In genomic region chr10:24953350-24954074, GRCh38 we compare ENCODE assay signal across 10 cellular contexts. TPM values are rescaled to one million over a fixed set of nuclear protein-coding genes. Genes with fewer than 3 reads are reported as not detected.
DNase-seq lines count a peak whose midpoint lies in the region; ATAC-seq, FAIRE-seq and TF ChIP-seq lines count a peak whose summit lies in the region.
"Had no signal": no experiment of that assay in that cellular context is flagged by ENCODE, and none has a peak within 500 bp of the region (broad histone marks: within the 10 kb centered on the region; RNA-seq: fewer than 3 reads in every experiment).

No MANE protein-coding gene starts in this region.

- FAIRE-seq in keratinocyte (lab: Jason Lieb, UNC), result peak; percentile 55
- FAIRE-seq: D721Med had no signal

- no peaks in the 10 kb centered on the region for H3K79me2 ChIP-seq in keratinocyte (ENCODE audit: control insufficient read depth, insufficient read depth, low read length)

- no peaks in the 10 kb centered on the region for H3K9me1 ChIP-seq in keratinocyte (ENCODE audit: control insufficient read depth, extremely low read depth, insufficient read depth, low read length)

- H3K36me3 ChIP-seq in brain microvascular endothelial cell (replicated peaks), result no peaks in the 10 kb centered on the region
- H3K36me3 ChIP-seq in keratinocyte (ENCODE audit: control insufficient read depth in 2 of 2, extremely low read depth in 1 of 2, insufficient read depth in 2 of 2, low read length in 2 of 2), result no peaks in the 10 kb centered on the region
- no peaks in the 10 kb centered on the region for H3K36me3 ChIP-seq in thyroid gland
- no peaks in the 10 kb centered on the region for H3K36me3 ChIP-seq in SJCRH30

- H3K4me1 ChIP-seq in keratinocyte (ENCODE audit: control insufficient read depth, extremely low read depth, insufficient read depth, low read length) (peaks cover 16% of the 10 kb centered on the region), thyroid gland (peaks cover 7 to 15% of the 10 kb centered on the region in 2 donors), SJCRH30 (no peaks in the 10 kb centered on the region)

- in situ Hi-C loops in brain microvascular endothelial cell (cut with HindIII; ENCODE audit: low pct_ligation_motif_present, low sequenced_read_pairs), result no loop called here

- H3K9ac ChIP-seq in keratinocyte (ENCODE audit: control insufficient read depth, extremely low read depth, insufficient read depth, low read length), result peak overlapping the region; percentile 73

- peak overlapping the region; percentile 63 for H3K4me2 ChIP-seq in keratinocyte (ENCODE audit: control insufficient read depth, extremely low read depth, insufficient read depth, low read depth, low read length)

- H3K4me3 Mint-ChIP-seq in T-helper 2 cell treated with Interferon-gamma antibody and Interleukin-4, amounts not matched to agents 5 μg/mL and 100 μg/mL, for 36 hours, result peak overlapping the region; percentile 75

- H3K27me3 ChIP-seq in brain microvascular endothelial cell (replicated peaks) (no peaks in the 10 kb centered on the region), keratinocyte (ENCODE audit: control insufficient read depth, extremely low read depth, insufficient read depth, low read length) (no peaks in the 10 kb centered on the region), thyroid gland (no peaks in the 10 kb centered on the region), SJCRH30 (no peaks in the 10 kb centered on the region)

- no peaks in the 10 kb centered on the region for H4K20me1 ChIP-seq in keratinocyte (ENCODE audit: control insufficient read depth, extremely low read depth, insufficient read depth, low read length)

- peak overlapping the region; percentile 57 for H3K4me3 ChIP-seq in brain microvascular endothelial cell (ENCODE audit: low read depth, low read length)
- peak overlapping the region in 1 of 3 experiments; percentile 29 for H3K4me3 ChIP-seq in keratinocyte (ENCODE audit: control insufficient read depth in 2 of 3, extremely low read depth in 1 of 3, insufficient read depth in 2 of 3, low read depth in 1 of 3, low read length in 3 of 3)
- H3K4me3 ChIP-seq in thyroid gland (replicated peaks in 1 of 3), result peak overlapping the region in 1 of 3 donors; percentile 63
- no peak overlapping the region for H3K4me3 ChIP-seq in SJCRH30

- H3K36me3 Mint-ChIP-seq in T-helper 2 cell treated with Interferon-gamma antibody and Interleukin-4, amounts not matched to agents 5 μg/mL and 100 μg/mL, for 36 hours (ENCODE audit: low read depth), result no peaks in the 10 kb centered on the region

- dilution Hi-C loops in keratinocyte (cut with MboI; ENCODE audit: extremely low pct_ligation_motif_present, low sequenced_read_pairs), result no loop called here

- peaks cover 12% of the 10 kb centered on the region for H3K4me1 Mint-ChIP-seq in T-helper 2 cell treated with Interferon-gamma antibody and Interleukin-4, amounts not matched to agents 5 μg/mL and 100 μg/mL, for 36 hours (ENCODE audit: low read depth)

- no peak for TF ChIP-seq POLR2A in thyroid gland (IDR thresholded peaks at IDR 0.05)

- intact Hi-C loops in thyroid gland (cut with DNase I), result no loop called here

- TF ChIP-seq CTCF in brain microvascular endothelial cell (IDR thresholded peaks at IDR 0.05; ENCODE audit: low read depth, low read length, missing control alignments), result no peak
- TF ChIP-seq CTCF in keratinocyte (optimal IDR thresholded peaks at IDR 0.05 in 1 of 3, IDR thresholded peaks at IDR 0.05 in 1 of 3, conservative IDR thresholded peaks at IDR 0.05 in 1 of 3; ENCODE audit: extremely low read depth in 1 of 3, insufficient read depth in 2 of 3, low read length in 3 of 3), result no peak
- no peak for TF ChIP-seq CTCF in thyroid gland (IDR thresholded peaks at IDR 0.05)

- no peaks in the 10 kb centered on the region for H3K9me3 Mint-ChIP-seq in T-helper 2 cell treated with Interferon-gamma antibody and Interleukin-4, amounts not matched to agents 5 μg/mL and 100 μg/mL, for 36 hours

- H3K27me3 Mint-ChIP-seq in T-helper 2 cell treated with Interferon-gamma antibody and Interleukin-4, amounts not matched to agents 5 μg/mL and 100 μg/mL, for 36 hours (ENCODE audit: low read depth), result peaks cover 10% of the 10 kb centered on the region

- ATAC-seq in HG03108 (IDR thresholded peaks at IDR 0.05; ENCODE audit: unreplicated experiment) (no peak), GM21390 (IDR thresholded peaks at IDR 0.05; ENCODE audit: unreplicated experiment) (no peak)

- H3K27ac Mint-ChIP-seq in T-helper 2 cell treated with Interferon-gamma antibody and Interleukin-4, amounts not matched to agents 5 μg/mL and 100 μg/mL, for 36 hours, result peak overlapping the region; percentile 62

- H3K9me3 ChIP-seq in keratinocyte (ENCODE audit: control insufficient read depth, low read depth, low read length) (no peaks in the 10 kb centered on the region), thyroid gland (no peaks in the 10 kb centered on the region), SJCRH30 (replicated peaks) (no peaks in the 10 kb centered on the region)

- H3K27ac ChIP-seq in brain microvascular endothelial cell (no peak overlapping the region), keratinocyte (ENCODE audit: control insufficient read depth, insufficient read depth, low read length) (peak overlapping the region; percentile 32), thyroid gland (peak overlapping the region in 2 of 3 donors; percentile 64 to 78), SJCRH30 (no peak overlapping the region)

- DNase-seq in T-helper 2 cell treated with Interferon-gamma antibody and Interleukin-4, amounts not matched to agents 5 μg/mL and 100 μg/mL, for 36 hours (ENCODE audit: low spot score), result no peak
- DNase-seq in T-helper 2 cell (no peak), brain microvascular endothelial cell (no peak), keratinocyte (ENCODE audit: low read depth, low spot score) (no peak), thyroid gland (no peak), SJCRH30 (no peak)
- DNase-seq: NCI-H187 treated with DMSO at 0.1 percent for 48 hours had no signal

- H2AFZ ChIP-seq in keratinocyte (ENCODE audit: control insufficient read depth, low read length), result peak overlapping the region; percentile 70

- WGBS in thyroid gland, 2 donors, result 67 to 73% methylated on average over 17 of the region's 17 CpGs

RNA-seq across cellular contexts. Expression of gene PRTFDC1, which starts 1.1 kb away (rescaled TPM):
- 1.4 to 2.2 TPM (median 1.8 TPM) in 3 replicates for polyA plus RNA-seq in keratinocyte
- polyA plus RNA-seq in keratinocyte (2011; ENCODE audit: low read depth), result 0.26 TPM
- 1.2 and 2.1 TPM in 2 replicates for polyA plus RNA-seq in keratinocyte (2011; cell fraction: cytosol; rRNA removed)
- 1.0 and 1.3 TPM in 2 replicates for polyA plus RNA-seq in keratinocyte (2011; cell fraction: nucleus; rRNA removed)
- polyA plus RNA-seq in keratinocyte (2012; ENCODE audit: low replicate concordance), result 0.16 and 1.8 TPM in 2 replicates
- 0.26 to 1.7 TPM (median 0.99 TPM) in 3 replicates for polyA minus RNA-seq in keratinocyte
- polyA minus RNA-seq in keratinocyte (2011; cell fraction: cytosol; rRNA and poly(A)+ RNA removed), result not detected
- 0.53 TPM in 1 of 2 replicates, not detected in the other for polyA minus RNA-seq in keratinocyte (2011; cell fraction: nucleus; rRNA and poly(A)+ RNA removed)
- 1 to 10 TPM; 2.9 to 8.7 (median 5.6) TPM for total RNA-seq in thyroid gland
- total RNA-seq in SJCRH30 (2014; rRNA removed; shearing (Covaris generic)), result 0.08 TPM in 1 of 2 replicates, not detected in the other

Comparison
In these comparisons a context has a peak if more than half of its experiments do, and no peak if none do; other contexts are left out.
1. H3K27ac ChIP-seq: peak in keratinocyte (single experiment) and thyroid gland (2 of 3); none in brain microvascular endothelial cell (single experiment) and SJCRH30 (single experiment).